23 cellular contexts compared by ENCODE assay signal in genomic region chr6:7431241-7431593, GRCh38. TPM values are rescaled to one million over a fixed set of nuclear protein-coding genes. Genes with fewer than 3 reads are reported as not detected.
DNase-seq lines count a peak whose midpoint lies in the region; ATAC-seq and TF ChIP-seq lines count a peak whose summit lies in the region.
"Had no signal": no experiment of that assay in that cellular context is flagged by ENCODE, and none has a peak within 500 bp of the region (broad histone marks: within the 10 kb centered on the region; RNA-seq: fewer than 3 reads in every experiment).

No MANE protein-coding gene starts in this region.

- peak overlapping the region; percentile 78 for H3K4me2 ChIP-seq in osteoblast (ENCODE audit: insufficient read depth, low read length)
- no peak overlapping the region for H3K4me2 ChIP-seq in MM.1S (ENCODE audit: low read depth, low read length)

- no peaks in the 10 kb centered on the region for H3K27me3 ChIP-seq in osteoblast (ENCODE audit: insufficient read depth, low read length)
- no peaks in the 10 kb centered on the region for H3K27me3 ChIP-seq in MM.1S (replicated peaks; ENCODE audit: insufficient read depth, low read length)
- peaks cover 6% of the 10 kb centered on the region for H3K27me3 ChIP-seq in lower lobe of right lung (ENCODE audit: low read depth)
- H3K27me3 ChIP-seq: suprapubic skin had no signal

- H3K9me3 Mint-ChIP-seq in dendritic cell treated with granulocyte-macrophage colony-stimulating factor and Interleukin-4, amounts not matched to agents 40 ng/mL and 50 ng/mL, for 4 days, result no peaks in the 10 kb centered on the region
- H3K9me3 Mint-ChIP-seq: activated naive CD8-positive, alpha-beta T cell treated with anti-CD3 and anti-CD28 coated beads, Interleukin-2, amount 10 ng/mL, durations not matched to agents 7 days and 5 days had no signal

- DNase-seq in KBM-7 (peak; percentile 81), RPMI8226 (peak; percentile 57), osteoblast (ENCODE audit: insufficient read length, low spot score, missing footprints) (no peak), MM.1S (no peak), T-helper 17 cell (no peak), lower lobe of right lung (no peak), inferior parietal cortex (ENCODE audit: extremely low spot score) (no peak)
- DNase-seq: activated CD4-positive, alpha-beta T cell treated with anti-CD3 and anti-CD28 coated beads, Interleukin-2, amount 50 U/mL, for 1 hour; activated CD8-positive, alpha-beta memory T cell treated with anti-CD3 and anti-CD28 coated beads, Interleukin-2, amount 50 U/mL, for 4 hours; activated naive CD8-positive, alpha-beta T cell treated with anti-CD3 and anti-CD28 coated beads, Interleukin-2, amount 10 ng/mL, durations not matched to agents 7 days and 5 days; CD8-positive, alpha-beta T cell; cerebellar nuclear complex; left ventricle myocardium superior; mucosa of descending colon; NCI-H1417 treated with DMSO at 0.1 percent for 48 hours; NK-92 treated with Interleukin-12 subunit alpha and Interleukin-12 subunit beta, amount 100 ng/mL, for 24 hours; stimulated activated CD4-positive, alpha-beta T cell treated with anti-CD3 and anti-CD28 coated beads, Interleukin-1b, Interleukin-23, amount 100 ng/mL, for 48 hours had no signal

- H3K9me3 ChIP-seq in osteoblast (ENCODE audit: low read depth, low read length) (no peaks in the 10 kb centered on the region), MM.1S (replicated peaks; ENCODE audit: insufficient read depth, low read length) (no peaks in the 10 kb centered on the region), T-helper 17 cell (ENCODE audit: control insufficient read depth, low read length, poor library complexity, severe bottlenecking) (no peaks in the 10 kb centered on the region), lower lobe of right lung (no peaks in the 10 kb centered on the region)
- H3K9me3 ChIP-seq: mucosa of descending colon, suprapubic skin had no signal

- peak overlapping the region; percentile 20 for H3K27ac Mint-ChIP-seq in dendritic cell treated with granulocyte-macrophage colony-stimulating factor and Interleukin-4, amounts not matched to agents 40 ng/mL and 50 ng/mL, for 4 days
- H3K27ac Mint-ChIP-seq in T-helper 17 cell, result no peak overlapping the region
- H3K27ac Mint-ChIP-seq: activated naive CD8-positive, alpha-beta T cell treated with anti-CD3 and anti-CD28 coated beads, Interleukin-2, amount 10 ng/mL, durations not matched to agents 7 days and 5 days; CD8-positive, alpha-beta T cell; stimulated activated effector memory CD8-positive, alpha-beta T cell treated with anti-CD3 and anti-CD28 coated beads, Interleukin-12 subunit alpha, Interleukin-12 subunit beta, amount 100 ng/mL, for 72 hours had no signal

- H3K36me3 ChIP-seq in osteoblast (ENCODE audit: insufficient read depth, low read length), result no peaks in the 10 kb centered on the region
- H3K36me3 ChIP-seq in MM.1S (replicated peaks; ENCODE audit: insufficient read depth, low read length), result no peaks in the 10 kb centered on the region
- H3K36me3 ChIP-seq in lower lobe of right lung, result no peaks in the 10 kb centered on the region
- H3K36me3 ChIP-seq: suprapubic skin had no signal

- no peaks in the 10 kb centered on the region for H3F3A ChIP-seq in MM.1S (ENCODE audit: insufficient read depth, low read length)

- intact Hi-C loops in dendritic cell treated with granulocyte-macrophage colony-stimulating factor and Interleukin-4, amounts not matched to agents 40 ng/mL and 50 ng/mL, for 4 days (cut with micrococcal nuclease), result no loop called here
- intact Hi-C loops in lower lobe of right lung (cut with DNase I), result no loop called here

- no peak overlapping the region for H3K4me3 Mint-ChIP-seq in dendritic cell treated with granulocyte-macrophage colony-stimulating factor and Interleukin-4, amounts not matched to agents 40 ng/mL and 50 ng/mL, for 4 days
- H3K4me3 Mint-ChIP-seq in T-helper 17 cell, result no peak overlapping the region
- H3K4me3 Mint-ChIP-seq: activated naive CD8-positive, alpha-beta T cell treated with anti-CD3 and anti-CD28 coated beads, Interleukin-2, amount 10 ng/mL, durations not matched to agents 7 days and 5 days; CD8-positive, alpha-beta T cell; stimulated activated effector memory CD8-positive, alpha-beta T cell treated with anti-CD3 and anti-CD28 coated beads, Interleukin-12 subunit alpha, Interleukin-12 subunit beta, amount 100 ng/mL, for 72 hours had no signal

- H3K4me3 ChIP-seq in osteoblast (ENCODE audit: insufficient read depth, low read length) (no peak overlapping the region), MM.1S (ENCODE audit: low read length) (no peak overlapping the region), lower lobe of right lung (no peak overlapping the region)
- H3K4me3 ChIP-seq: mucosa of descending colon, skin epidermis, suprapubic skin had no signal

- peaks cover 30% of the 10 kb centered on the region for H3K4me1 Mint-ChIP-seq in dendritic cell treated with granulocyte-macrophage colony-stimulating factor and Interleukin-4, amounts not matched to agents 40 ng/mL and 50 ng/mL, for 4 days (ENCODE audit: low read depth)
- no peaks in the 10 kb centered on the region for H3K4me1 Mint-ChIP-seq in T-helper 17 cell
- H3K4me1 Mint-ChIP-seq: stimulated activated effector memory CD8-positive, alpha-beta T cell treated with anti-CD3 and anti-CD28 coated beads, Interleukin-12 subunit alpha, Interleukin-12 subunit beta, amount 100 ng/mL, for 72 hours had no signal

- ATAC-seq in T-helper 17 cell, result no peak
- ATAC-seq in lower lobe of right lung, result no peak
- ATAC-seq: CD8-positive, alpha-beta T cell; left ventricle myocardium superior; mucosa of descending colon; Right ventricle myocardium inferior had no signal

- no peaks in the 10 kb centered on the region for H3K9me2 ChIP-seq in MM.1S (replicated peaks; ENCODE audit: insufficient read depth, low read length)

- TF ChIP-seq CTCF in osteoblast (IDR thresholded peaks at IDR 0.05; ENCODE audit: extremely low read depth, low read depth, low read length) (no peak), MM.1S (IDR thresholded peaks at IDR 0.05; ENCODE audit: low read length) (no peak), lower lobe of right lung (IDR thresholded peaks at IDR 0.05) (no peak)

- H3K4me1 ChIP-seq in osteoblast (ENCODE audit: insufficient read depth, low read length), result peaks cover 13% of the 10 kb centered on the region
- H3K4me1 ChIP-seq in MM.1S (ENCODE audit: low read length), result no peaks in the 10 kb centered on the region
- no peaks in the 10 kb centered on the region for H3K4me1 ChIP-seq in lower lobe of right lung

- no peaks in the 10 kb centered on the region for H3K79me2 ChIP-seq in osteoblast (ENCODE audit: insufficient read depth, low read length)
- H3K79me2 ChIP-seq in MM.1S (ENCODE audit: low read length), result no peaks in the 10 kb centered on the region

- H2AFZ ChIP-seq in osteoblast (ENCODE audit: low read length) (peak overlapping the region; percentile 85), MM.1S (ENCODE audit: low read length) (no peak overlapping the region)

- H4K20me1 ChIP-seq in osteoblast (ENCODE audit: insufficient read depth, low read length) (no peaks in the 10 kb centered on the region), MM.1S (ENCODE audit: insufficient read depth, low read length) (no peaks in the 10 kb centered on the region)

- H3K36me3 Mint-ChIP-seq in dendritic cell treated with granulocyte-macrophage colony-stimulating factor and Interleukin-4, amounts not matched to agents 40 ng/mL and 50 ng/mL, for 4 days (ENCODE audit: low read depth), result no peaks in the 10 kb centered on the region
- H3K36me3 Mint-ChIP-seq in T-helper 17 cell (ENCODE audit: low read depth), result no peaks in the 10 kb centered on the region
- H3K36me3 Mint-ChIP-seq: activated naive CD8-positive, alpha-beta T cell treated with anti-CD3 and anti-CD28 coated beads, Interleukin-2, amount 10 ng/mL, durations not matched to agents 7 days and 5 days; stimulated activated effector memory CD8-positive, alpha-beta T cell treated with anti-CD3 and anti-CD28 coated beads, Interleukin-12 subunit alpha, Interleukin-12 subunit beta, amount 100 ng/mL, for 72 hours had no signal

- in situ Hi-C loops in KBM-7 (cut with MboI; ENCODE audit: low pct_unique_long_range_greater_than_20kb, low sequenced_read_pairs), result no loop called here

- H3K27ac ChIP-seq in osteoblast (ENCODE audit: low read depth, low read length), result no peak overlapping the region
- no peak overlapping the region for H3K27ac ChIP-seq in MM.1S (ENCODE audit: low read length)
- no peak overlapping the region for H3K27ac ChIP-seq in lower lobe of right lung
- H3K27ac ChIP-seq: epithelial cell of prostate, suprapubic skin had no signal

- H3K27me3 Mint-ChIP-seq in dendritic cell treated with granulocyte-macrophage colony-stimulating factor and Interleukin-4, amounts not matched to agents 40 ng/mL and 50 ng/mL, for 4 days, result peaks cover 9% of the 10 kb centered on the region
- H3K27me3 Mint-ChIP-seq in T-helper 17 cell, result peaks cover 22% of the 10 kb centered on the region

- H3K9ac ChIP-seq in MM.1S (ENCODE audit: low read length), result no peak overlapping the region

RNA-seq across cellular contexts. Expression of gene RIOK1, which starts 41.6 kb away (rescaled TPM):
- total RNA-seq in osteoblast, result 13.8 and 14.1 TPM in 2 replicates
- 10 to 100 TPM; 45.1 to 55.6 TPM for total RNA-seq in T-helper 17 cell
- total RNA-seq in lower lobe of right lung, result 16.5 TPM

RNA-seq across cellular contexts. Expression of gene CAGE1, which starts 41.7 kb away (rescaled TPM):
- total RNA-seq in osteoblast (under 0.01 TPM in 2 replicates), T-helper 17 cell (under 1 TPM; 0.57 to 0.60 TPM), lower lobe of right lung (not detected)
- total RNA-seq: left ventricle myocardium superior, suprapubic skin had no signal

Comparison
In these comparisons a context has a peak if more than half of its experiments do, and no peak if none do; other contexts are left out.
1. DNase-seq: peak in KBM-7 (single experiment) and RPMI8226 (single experiment); none in osteoblast (single experiment), MM.1S (single experiment), T-helper 17 cell (0 of 3), lower lobe of right lung (single experiment) and inferior parietal cortex (single experiment).